8 cellular contexts compared by ENCODE assay signal in the genomic region with DNA sequence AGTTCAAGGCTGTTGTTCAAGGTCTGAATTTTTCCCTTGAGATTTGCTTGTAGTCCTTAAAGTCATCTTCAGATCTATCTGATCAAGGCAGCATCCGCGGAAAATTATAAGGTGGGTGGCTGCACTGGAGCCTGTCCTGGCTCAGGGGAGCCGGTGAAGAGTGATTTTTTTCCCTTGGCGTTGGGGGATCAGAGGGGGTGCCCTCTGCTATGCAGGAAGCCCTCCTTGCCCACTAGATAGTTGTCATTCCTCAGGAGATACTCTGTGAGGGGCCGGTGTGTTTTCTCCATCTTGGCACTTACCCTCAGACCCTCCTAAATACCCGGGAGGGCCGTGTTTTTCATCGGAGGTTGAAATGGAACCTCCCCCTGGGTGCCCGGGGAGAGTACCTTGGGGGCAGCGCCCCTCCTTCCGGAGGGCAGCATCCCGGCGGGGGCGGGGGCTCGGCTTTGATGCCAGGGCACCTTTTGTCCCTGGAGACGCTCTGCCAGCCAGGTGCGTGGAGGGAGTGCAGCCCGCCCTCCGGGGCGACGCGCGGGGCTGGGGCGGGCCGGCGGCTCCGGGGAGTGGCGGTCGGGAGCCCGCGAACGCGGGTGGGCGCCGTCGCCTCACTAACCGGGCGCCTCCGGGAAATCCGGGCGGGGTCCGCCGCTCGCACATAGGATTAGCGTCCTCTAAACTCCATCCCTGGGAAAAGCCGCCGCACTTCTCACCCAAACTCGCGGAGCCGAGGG. TPM values are rescaled to one million over a fixed set of nuclear protein-coding genes. Genes with fewer than 3 reads are reported as not detected.
DNase-seq lines count a peak whose midpoint lies in the region; ATAC-seq and TF ChIP-seq lines count a peak whose summit lies in the region.
"Not testable (repeated sequence)": the region's sequence is repeated elsewhere in the genome, so short reads cannot be mapped to it uniquely, and the experiment has no call there.

No MANE protein-coding gene starts in this region.

- H3K9me2 ChIP-seq in DOHH2 (replicated peaks; ENCODE audit: control insufficient read depth, low read length): not testable (repeated sequence)

- H3K4me3 ChIP-seq in DOHH2 (ENCODE audit: low read length) (peak overlapping the region; percentile 81), HUES6 (ENCODE audit: low read depth, low read length) (peak overlapping the region; percentile 61), ascending aorta (peak overlapping the region; percentile 100), osteoblast (ENCODE audit: insufficient read depth, low read length) (peak overlapping the region; percentile 77), suprapubic skin (peak overlapping the region; percentile 73)

- TF ChIP-seq POLR2A in suprapubic skin (IDR thresholded peaks at IDR 0.05): not testable (repeated sequence)

- H3K4me1 ChIP-seq in DOHH2 (ENCODE audit: control insufficient read depth, low read length): peaks cover 62% of the 10 kb centered on the region
- not testable (repeated sequence) for H3K4me1 ChIP-seq in HUES6 (ENCODE audit: control insufficient read depth, insufficient read depth, low read length); ascending aorta; osteoblast (ENCODE audit: insufficient read depth, low read length)
- peaks cover 30% of the 10 kb centered on the region for H3K4me1 ChIP-seq in suprapubic skin

- peak overlapping the region; percentile 10 for H2AFZ ChIP-seq in osteoblast (ENCODE audit: low read length)

- peaks cover 27% of the 10 kb centered on the region for H3F3A ChIP-seq in DOHH2 (ENCODE audit: control insufficient read depth, insufficient read depth)

- not testable (repeated sequence) for TF ChIP-seq EP300 in suprapubic skin (IDR thresholded peaks at IDR 0.05)

- intact Hi-C loops in ascending aorta (cut with DNase I): loop anchor here (2.0 kb wide), 1 partner anchor 53 kb away; the partner anchor contains the start of gene METTL2B
- intact Hi-C loops in left cardiac atrium (cut with DNase I): not testable (repeated sequence)

- H3K79me2 ChIP-seq in DOHH2 (ENCODE audit: control insufficient read depth, low read length) (peaks cover 75% of the 10 kb centered on the region), osteoblast (ENCODE audit: insufficient read depth, low read length) (peaks cover 33% of the 10 kb centered on the region)

- WGBS in suprapubic skin: 12% methylated on average over 8 of the region's 50 CpGs

- DNase-seq in T-helper 9 cell (peak; percentile 32), left cardiac atrium (peak; percentile 47), osteoblast (ENCODE audit: insufficient read length, low spot score, missing footprints) (peak; percentile 21)
- DNase-seq in ascending aorta (ENCODE audit: low spot score in 2 of 2); suprapubic skin (ENCODE audit: low spot score in 2 of 2): not testable (repeated sequence)

- H4K20me1 ChIP-seq in DOHH2 (ENCODE audit: control insufficient read depth, insufficient read depth, low read depth, low read length); osteoblast (ENCODE audit: insufficient read depth, low read length): not testable (repeated sequence)

- ATAC-seq in GM21737 (IDR thresholded peaks at IDR 0.05; ENCODE audit: unreplicated experiment) (peak; percentile 21), left cardiac atrium (peak; percentile 16 to 17)

- H3K9me3 ChIP-seq in DOHH2 (ENCODE audit: control insufficient read depth, insufficient read depth, low read length); HUES6 (ENCODE audit: control insufficient read depth, insufficient read depth, low read depth, low read length); ascending aorta; osteoblast (ENCODE audit: low read depth, low read length); suprapubic skin: not testable (repeated sequence)

- H3K27ac ChIP-seq in DOHH2 (ENCODE audit: low read depth, low read length): peak overlapping the region; percentile 76
- H3K27ac ChIP-seq in HUES6 (ENCODE audit: low read depth, low read length); osteoblast (ENCODE audit: low read depth, low read length): not testable (repeated sequence)
- peak overlapping the region; percentile 94 to 100 for H3K27ac ChIP-seq in ascending aorta
- H3K27ac ChIP-seq in suprapubic skin: peak overlapping the region; percentile 99

- H3K36me3 ChIP-seq in DOHH2 (ENCODE audit: control insufficient read depth, low read length) (peaks cover 43% of the 10 kb centered on the region), ascending aorta (peaks cover 0 to 15% of the 10 kb centered on the region in 2 donors), osteoblast (ENCODE audit: insufficient read depth, low read length) (peaks cover 12% of the 10 kb centered on the region)
- not testable (repeated sequence) for H3K36me3 ChIP-seq in HUES6 (ENCODE audit: control insufficient read depth, insufficient read depth, low read length); suprapubic skin

- TF ChIP-seq CTCF in DOHH2 (IDR thresholded peaks at IDR 0.05; ENCODE audit: low read depth, low read length, poor library complexity, severe bottlenecking): peak; percentile 4
- not testable (repeated sequence) for TF ChIP-seq CTCF in ascending aorta (IDR thresholded peaks at IDR 0.05); osteoblast (IDR thresholded peaks at IDR 0.05; ENCODE audit: extremely low read depth, low read depth, low read length); suprapubic skin (IDR thresholded peaks at IDR 0.05)

- H3K4me2 ChIP-seq in DOHH2 (ENCODE audit: low read length): peak overlapping the region; percentile 98
- H3K4me2 ChIP-seq in osteoblast (ENCODE audit: insufficient read depth, low read length): peak overlapping the region; percentile 75

- H3K9ac ChIP-seq in HUES6 (ENCODE audit: low read length): peak overlapping the region; percentile 77

- not testable (repeated sequence) for H3K27me3 ChIP-seq in DOHH2 (ENCODE audit: control insufficient read depth, low read length); HUES6 (ENCODE audit: control insufficient read depth, insufficient read depth, low read length); ascending aorta; osteoblast (ENCODE audit: insufficient read depth, low read length); suprapubic skin

RNA-seq across cellular contexts. Expression of gene METTL2B, which starts 53.7 kb away (rescaled TPM):
- total RNA-seq in ascending aorta (37.4 TPM), left cardiac atrium (10 to 100 TPM; 17.2 to 19.3 TPM), osteoblast (29.5 and 30.8 TPM in 2 replicates), suprapubic skin (10 to 100 TPM; 21.2 to 26.4 (median 22.7) TPM)
